ENCODE assay signal across 9 cellular contexts in the genomic region with DNA sequence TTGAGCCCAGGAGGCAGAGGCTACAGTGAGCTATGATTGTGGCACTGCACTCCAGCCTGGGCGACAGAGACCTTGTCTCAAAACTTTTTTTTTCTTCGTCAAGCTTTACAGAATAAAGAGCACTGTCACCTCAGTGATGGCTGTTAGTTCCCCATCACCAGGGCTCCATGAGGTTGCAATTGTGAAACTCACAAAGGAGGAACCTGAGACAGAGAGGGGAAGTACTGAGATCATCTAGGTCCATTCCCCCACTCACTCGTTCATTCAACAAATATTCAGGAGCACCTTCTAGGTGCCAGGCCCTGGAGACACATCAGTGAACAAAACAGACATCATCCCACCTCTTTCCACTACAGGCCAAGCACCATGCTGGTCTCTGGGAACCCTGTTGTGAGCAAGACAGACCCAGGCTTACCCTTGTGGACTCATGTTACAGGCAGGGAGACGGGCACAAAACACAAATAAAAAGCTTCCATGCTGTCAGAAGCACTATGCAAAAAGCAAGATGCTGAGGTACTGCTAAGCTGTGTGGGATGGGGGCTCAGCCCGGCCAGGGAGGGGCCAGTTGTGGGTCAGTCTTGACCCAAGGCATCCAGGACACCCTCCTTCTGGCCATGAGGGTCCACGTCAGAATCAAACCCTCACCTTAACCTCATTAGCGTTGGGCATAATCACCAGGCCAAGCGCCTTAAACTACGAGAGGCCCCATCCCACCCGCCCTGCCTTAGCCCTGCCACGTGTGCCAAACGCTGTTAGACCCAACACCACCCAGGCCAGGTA.
DNase-seq lines count a peak whose midpoint lies in the region; ATAC-seq and TF ChIP-seq lines count a peak whose summit lies in the region.
"Had no signal": no experiment of that assay in that cellular context is flagged by ENCODE, and none has a peak within 500 bp of the region (broad histone marks: within the 10 kb centered on the region; RNA-seq: fewer than 3 reads in every experiment).

No MANE protein-coding gene starts in this region.

- H3K4me3 ChIP-seq in brain microvascular endothelial cell (ENCODE audit: low read depth, low read length): no peak overlapping the region

- no peaks in the 10 kb centered on the region for H3K36me3 ChIP-seq in brain microvascular endothelial cell (replicated peaks)

- no peaks in the 10 kb centered on the region for H3K27me3 ChIP-seq in brain microvascular endothelial cell (replicated peaks)

- peak; percentile 86 for ATAC-seq in GM18520 (IDR thresholded peaks at IDR 0.05; ENCODE audit: unreplicated experiment)
- ATAC-seq in GM21825 (IDR thresholded peaks at IDR 0.05; ENCODE audit: unreplicated experiment): peak; percentile 91
- ATAC-seq in SK-N-SH treated with all-trans-retinoic acid at 6 μM for 48 hours: no peak

- in situ Hi-C loops in KBM-7 (cut with MboI; ENCODE audit: low pct_unique_long_range_greater_than_20kb, low sequenced_read_pairs) (no loop called here), brain microvascular endothelial cell (cut with HindIII; ENCODE audit: low pct_ligation_motif_present, low sequenced_read_pairs) (no loop called here)

- DNase-seq in KBM-7 (peak; percentile 82), kidney tubule cell (ENCODE audit: low spot score) (peak; percentile 10), brain microvascular endothelial cell (no peak), epidermal melanocyte (ENCODE audit: insufficient read length, low spot score) (no peak)
- DNase-seq in stimulated activated naive CD4-positive, alpha-beta T cell treated with Interleukin-2 at 50 U/mL for 16 hours (lab: John Stamatoyannopoulos, UW): no peak
- DNase-seq: midbrain had no signal

- no peak for TF ChIP-seq CTCF in brain microvascular endothelial cell (IDR thresholded peaks at IDR 0.05; ENCODE audit: low read depth, low read length, missing control alignments)

- H3K27ac ChIP-seq in brain microvascular endothelial cell: no peak overlapping the region

TF ChIP-seq in SK-N-SH treated with all-trans-retinoic acid at 6 μM for 48 hours, 23 proteins besides CTCF, POLR2A, EP300 and RAD21:
- TF ChIP-seq ZNF8 (CRISPR knock-in tag; IDR thresholded peaks at IDR 0.05) (no peak), TOX (CRISPR knock-in tag; IDR thresholded peaks at IDR 0.05; ENCODE audit: borderline replicate concordance) (no peak), CREB5 (CRISPR knock-in tag; IDR thresholded peaks at IDR 0.05; ENCODE audit: low read depth) (no peak), PPARA (CRISPR knock-in tag; IDR thresholded peaks at IDR 0.05; ENCODE audit: borderline replicate concordance) (no peak)

Comparison
In these comparisons a context has a peak if more than half of its experiments do, and no peak if none do; other contexts are left out.
1. DNase-seq: peak in KBM-7 (single experiment) and kidney tubule cell (single experiment); none in brain microvascular endothelial cell (single experiment), epidermal melanocyte (single experiment) and stimulated activated naive CD4-positive, alpha-beta T cell treated with Interleukin-2 at 50 U/mL for 16 hours (single experiment).